1 cellular context compared by ENCODE assay signal in genomic region chr7:116953727-116954442, GRCh38.
A peak's percentile ranks its signal among the peaks of the same experiment; 100 is the strongest.
TF ChIP-seq lines count a peak whose summit lies in the region.

No MANE protein-coding gene starts in this region.

TF ChIP-seq in K562, 482 proteins besides CTCF, POLR2A, EP300 and RAD21 (continued from another document and continues in another):
- TF ChIP-seq MGA (IDR thresholded peaks at IDR 0.05) (no peak), SETDB1 (IDR thresholded peaks at IDR 0.05; ENCODE audit: low read length) (no peak), SREBF1 (IDR thresholded peaks at IDR 0.05; ENCODE audit: borderline replicate concordance, low read depth, low read length) (0 out of 2 replicates have a peak, but pooled peaks have one; percentile 36), ZSCAN29 (IDR thresholded peaks at IDR 0.05) (peak; percentile 35; the same call in 1 of the 2 replicates), HDGF (IDR thresholded peaks at IDR 0.05) (no peak), ZNF695 (CRISPR knock-in tag; IDR thresholded peaks at IDR 0.05) (no peak), TAL1 (IDR thresholded peaks at IDR 0.05) (no peak), POLR2H (tag; IDR thresholded peaks at IDR 0.05; ENCODE audit: low read depth) (0 out of 2 replicates have a peak, but pooled peaks have one; percentile 72), SMAD4 (CRISPR knock-in tag; conservative IDR thresholded peaks at IDR 0.05) (peak; percentile 75; the same call in 1 of the 2 replicates), SMAD1 (IDR thresholded peaks at IDR 0.05; ENCODE audit: low read depth, low read length, partially characterized antibody) (peak; percentile 13), EP400 (IDR thresholded peaks at IDR 0.05) (peak; percentile 87; the same call in 1 of the 2 replicates), KAT7 (CRISPR knock-in tag; IDR thresholded peaks at IDR 0.05; ENCODE audit: borderline replicate concordance) (0 out of 2 replicates have a peak, but pooled peaks have one; percentile 56), XRCC5 (IDR thresholded peaks at IDR 0.05; ENCODE audit: low read depth, low read length) (peak; percentile 97), KDM5B (IDR thresholded peaks at IDR 0.05; ENCODE audit: insufficient replicate concordance, low read depth, low read length) (peak; percentile 80), ZNF431 (CRISPR knock-in tag; IDR thresholded peaks at IDR 0.05) (no peak), ZHX1 (conservative IDR thresholded peaks at IDR 0.05; ENCODE audit: low read length) (no peak), ZNF253 (CRISPR knock-in tag; conservative IDR thresholded peaks at IDR 0.05) (no peak), ZKSCAN3 (CRISPR knock-in tag; IDR thresholded peaks at IDR 0.05) (no peak), ZFPM2 (CRISPR knock-in tag; IDR thresholded peaks at IDR 0.05) (peak; percentile 65; the same call in 1 of the 2 replicates)
- TF ChIP-seq, protein P1, sequence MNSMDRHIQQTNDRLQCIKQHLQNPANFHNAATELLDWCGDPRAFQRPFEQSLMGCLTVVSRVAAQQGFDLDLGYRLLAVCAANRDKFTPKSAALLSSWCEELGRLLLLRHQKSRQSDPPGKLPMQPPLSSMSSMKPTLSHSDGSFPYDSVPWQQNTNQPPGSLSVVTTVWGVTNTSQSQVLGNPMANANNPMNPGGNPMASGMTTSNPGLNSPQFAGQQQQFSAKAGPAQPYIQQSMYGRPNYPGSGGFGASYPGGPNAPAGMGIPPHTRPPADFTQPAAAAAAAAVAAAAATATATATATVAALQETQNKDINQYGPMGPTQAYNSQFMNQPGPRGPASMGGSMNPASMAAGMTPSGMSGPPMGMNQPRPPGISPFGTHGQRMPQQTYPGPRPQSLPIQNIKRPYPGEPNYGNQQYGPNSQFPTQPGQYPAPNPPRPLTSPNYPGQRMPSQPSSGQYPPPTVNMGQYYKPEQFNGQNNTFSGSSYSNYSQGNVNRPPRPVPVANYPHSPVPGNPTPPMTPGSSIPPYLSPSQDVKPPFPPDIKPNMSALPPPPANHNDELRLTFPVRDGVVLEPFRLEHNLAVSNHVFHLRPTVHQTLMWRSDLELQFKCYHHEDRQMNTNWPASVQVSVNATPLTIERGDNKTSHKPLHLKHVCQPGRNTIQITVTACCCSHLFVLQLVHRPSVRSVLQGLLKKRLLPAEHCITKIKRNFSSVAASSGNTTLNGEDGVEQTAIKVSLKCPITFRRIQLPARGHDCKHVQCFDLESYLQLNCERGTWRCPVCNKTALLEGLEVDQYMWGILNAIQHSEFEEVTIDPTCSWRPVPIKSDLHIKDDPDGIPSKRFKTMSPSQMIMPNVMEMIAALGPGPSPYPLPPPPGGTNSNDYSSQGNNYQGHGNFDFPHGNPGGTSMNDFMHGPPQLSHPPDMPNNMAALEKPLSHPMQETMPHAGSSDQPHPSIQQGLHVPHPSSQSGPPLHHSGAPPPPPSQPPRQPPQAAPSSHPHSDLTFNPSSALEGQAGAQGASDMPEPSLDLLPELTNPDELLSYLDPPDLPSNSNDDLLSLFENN (IDR thresholded peaks at IDR 0.05; ENCODE audit: low read depth in 2 of 2, low read length in 2 of 2): peak; percentile 26 to 92; a peak in 3 of 4 replicates
- TF ChIP-seq, protein P2, sequence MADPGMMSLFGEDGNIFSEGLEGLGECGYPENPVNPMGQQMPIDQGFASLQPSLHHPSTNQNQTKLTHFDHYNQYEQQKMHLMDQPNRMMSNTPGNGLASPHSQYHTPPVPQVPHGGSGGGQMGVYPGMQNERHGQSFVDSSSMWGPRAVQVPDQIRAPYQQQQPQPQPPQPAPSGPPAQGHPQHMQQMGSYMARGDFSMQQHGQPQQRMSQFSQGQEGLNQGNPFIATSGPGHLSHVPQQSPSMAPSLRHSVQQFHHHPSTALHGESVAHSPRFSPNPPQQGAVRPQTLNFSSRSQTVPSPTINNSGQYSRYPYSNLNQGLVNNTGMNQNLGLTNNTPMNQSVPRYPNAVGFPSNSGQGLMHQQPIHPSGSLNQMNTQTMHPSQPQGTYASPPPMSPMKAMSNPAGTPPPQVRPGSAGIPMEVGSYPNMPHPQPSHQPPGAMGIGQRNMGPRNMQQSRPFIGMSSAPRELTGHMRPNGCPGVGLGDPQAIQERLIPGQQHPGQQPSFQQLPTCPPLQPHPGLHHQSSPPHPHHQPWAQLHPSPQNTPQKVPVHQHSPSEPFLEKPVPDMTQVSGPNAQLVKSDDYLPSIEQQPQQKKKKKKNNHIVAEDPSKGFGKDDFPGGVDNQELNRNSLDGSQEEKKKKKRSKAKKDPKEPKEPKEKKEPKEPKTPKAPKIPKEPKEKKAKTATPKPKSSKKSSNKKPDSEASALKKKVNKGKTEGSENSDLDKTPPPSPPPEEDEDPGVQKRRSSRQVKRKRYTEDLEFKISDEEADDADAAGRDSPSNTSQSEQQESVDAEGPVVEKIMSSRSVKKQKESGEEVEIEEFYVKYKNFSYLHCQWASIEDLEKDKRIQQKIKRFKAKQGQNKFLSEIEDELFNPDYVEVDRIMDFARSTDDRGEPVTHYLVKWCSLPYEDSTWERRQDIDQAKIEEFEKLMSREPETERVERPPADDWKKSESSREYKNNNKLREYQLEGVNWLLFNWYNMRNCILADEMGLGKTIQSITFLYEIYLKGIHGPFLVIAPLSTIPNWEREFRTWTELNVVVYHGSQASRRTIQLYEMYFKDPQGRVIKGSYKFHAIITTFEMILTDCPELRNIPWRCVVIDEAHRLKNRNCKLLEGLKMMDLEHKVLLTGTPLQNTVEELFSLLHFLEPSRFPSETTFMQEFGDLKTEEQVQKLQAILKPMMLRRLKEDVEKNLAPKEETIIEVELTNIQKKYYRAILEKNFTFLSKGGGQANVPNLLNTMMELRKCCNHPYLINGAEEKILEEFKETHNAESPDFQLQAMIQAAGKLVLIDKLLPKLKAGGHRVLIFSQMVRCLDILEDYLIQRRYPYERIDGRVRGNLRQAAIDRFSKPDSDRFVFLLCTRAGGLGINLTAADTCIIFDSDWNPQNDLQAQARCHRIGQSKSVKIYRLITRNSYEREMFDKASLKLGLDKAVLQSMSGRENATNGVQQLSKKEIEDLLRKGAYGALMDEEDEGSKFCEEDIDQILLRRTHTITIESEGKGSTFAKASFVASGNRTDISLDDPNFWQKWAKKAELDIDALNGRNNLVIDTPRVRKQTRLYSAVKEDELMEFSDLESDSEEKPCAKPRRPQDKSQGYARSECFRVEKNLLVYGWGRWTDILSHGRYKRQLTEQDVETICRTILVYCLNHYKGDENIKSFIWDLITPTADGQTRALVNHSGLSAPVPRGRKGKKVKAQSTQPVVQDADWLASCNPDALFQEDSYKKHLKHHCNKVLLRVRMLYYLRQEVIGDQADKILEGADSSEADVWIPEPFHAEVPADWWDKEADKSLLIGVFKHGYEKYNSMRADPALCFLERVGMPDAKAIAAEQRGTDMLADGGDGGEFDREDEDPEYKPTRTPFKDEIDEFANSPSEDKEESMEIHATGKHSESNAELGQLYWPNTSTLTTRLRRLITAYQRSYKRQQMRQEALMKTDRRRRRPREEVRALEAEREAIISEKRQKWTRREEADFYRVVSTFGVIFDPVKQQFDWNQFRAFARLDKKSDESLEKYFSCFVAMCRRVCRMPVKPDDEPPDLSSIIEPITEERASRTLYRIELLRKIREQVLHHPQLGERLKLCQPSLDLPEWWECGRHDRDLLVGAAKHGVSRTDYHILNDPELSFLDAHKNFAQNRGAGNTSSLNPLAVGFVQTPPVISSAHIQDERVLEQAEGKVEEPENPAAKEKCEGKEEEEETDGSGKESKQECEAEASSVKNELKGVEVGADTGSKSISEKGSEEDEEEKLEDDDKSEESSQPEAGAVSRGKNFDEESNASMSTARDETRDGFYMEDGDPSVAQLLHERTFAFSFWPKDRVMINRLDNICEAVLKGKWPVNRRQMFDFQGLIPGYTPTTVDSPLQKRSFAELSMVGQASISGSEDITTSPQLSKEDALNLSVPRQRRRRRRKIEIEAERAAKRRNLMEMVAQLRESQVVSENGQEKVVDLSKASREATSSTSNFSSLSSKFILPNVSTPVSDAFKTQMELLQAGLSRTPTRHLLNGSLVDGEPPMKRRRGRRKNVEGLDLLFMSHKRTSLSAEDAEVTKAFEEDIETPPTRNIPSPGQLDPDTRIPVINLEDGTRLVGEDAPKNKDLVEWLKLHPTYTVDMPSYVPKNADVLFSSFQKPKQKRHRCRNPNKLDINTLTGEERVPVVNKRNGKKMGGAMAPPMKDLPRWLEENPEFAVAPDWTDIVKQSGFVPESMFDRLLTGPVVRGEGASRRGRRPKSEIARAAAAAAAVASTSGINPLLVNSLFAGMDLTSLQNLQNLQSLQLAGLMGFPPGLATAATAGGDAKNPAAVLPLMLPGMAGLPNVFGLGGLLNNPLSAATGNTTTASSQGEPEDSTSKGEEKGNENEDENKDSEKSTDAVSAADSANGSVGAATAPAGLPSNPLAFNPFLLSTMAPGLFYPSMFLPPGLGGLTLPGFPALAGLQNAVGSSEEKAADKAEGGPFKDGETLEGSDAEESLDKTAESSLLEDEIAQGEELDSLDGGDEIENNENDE (IDR thresholded peaks at IDR 0.05; ENCODE audit: low read depth, low read length): no peak
